13 cellular contexts compared by ENCODE assay signal in genomic region chr5:139301766-139302499, GRCh38. TPM values are rescaled to one million over a fixed set of nuclear protein-coding genes. Genes with fewer than 3 reads are reported as not detected.
DNase-seq lines count a peak whose midpoint lies in the region; ATAC-seq, FAIRE-seq and TF ChIP-seq lines count a peak whose summit lies in the region.
"Had no signal": no experiment of that assay in that cellular context is flagged by ENCODE, and none has a peak within 500 bp of the region (broad histone marks: within the 10 kb centered on the region; RNA-seq: fewer than 3 reads in every experiment).

No MANE protein-coding gene starts in this region.

- no peak for DNase-seq in activated T-cell treated with anti-CD3 and anti-CD28 coated beads, Interleukin-2, amount 50 U/mL, for 72 hours
- DNase-seq in activated T-cell treated with anti-CD3 and anti-CD28 coated beads, Interleukin-2, amount 50 U/mL, for 1 hour = no peak
- DNase-seq in glutamatergic neuron = no peak
- no peak for DNase-seq in RPMI8226
- no peak for DNase-seq in D721Med (ENCODE audit: insufficient read length, low spot score)
- DNase-seq in NCI-H526 (lab: John Stamatoyannopoulos, UW) = no peak
- DNase-seq: activated effector memory CD4-positive, alpha-beta T cell treated with anti-CD3 and anti-CD28 coated beads, Interleukin-2, amount 50 U/mL, for 16 hours; dermis blood vessel endothelial cell; PC-3; stimulated activated CD4-positive, alpha-beta T cell treated with anti-CD3 and anti-CD28 coated beads, Interleukin-12 subunit alpha, Interleukin-12 subunit beta, amount 100 ng/mL, for 4 hours had no signal

- ATAC-seq in activated T-cell treated with anti-CD3 and anti-CD28 coated beads, Interleukin-2, amount 50 U/mL, for 72 hours (replicated peaks in 1 of 2) = no peak
- ATAC-seq in stimulated activated memory B cell treated with anti-CD40 and anti-IgM and Interleukin-4, amounts not matched to agents 10 μg/mL and 1 μg/mL and 100 μg/mL, for 72 hours = no peak
- ATAC-seq: PC-3 had no signal

- H3K27ac Mint-ChIP-seq in activated T-cell treated with anti-CD3 and anti-CD28 coated beads, Interleukin-2, amount 50 U/mL, for 72 hours = peak overlapping the region; percentile 89
- peak overlapping the region; percentile 29 for H3K27ac Mint-ChIP-seq in glutamatergic neuron (ENCODE audit: unreplicated experiment)
- H3K27ac Mint-ChIP-seq in stimulated activated memory B cell treated with anti-CD40 and anti-IgM and Interleukin-4, amounts not matched to agents 10 μg/mL and 1 μg/mL and 100 μg/mL, for 72 hours = peak overlapping the region; percentile 40

- no peak for TF ChIP-seq CTCF in glutamatergic neuron (IDR thresholded peaks at IDR 0.05; ENCODE audit: partially characterized antibody, unreplicated experiment)
- no peak for TF ChIP-seq CTCF in D721Med (IDR thresholded peaks at IDR 0.05; ENCODE audit: insufficient read depth, missing control alignments)

- no peaks in the 10 kb centered on the region for H3K27me3 Mint-ChIP-seq in activated T-cell treated with anti-CD3 and anti-CD28 coated beads, Interleukin-2, amount 50 U/mL, for 72 hours (ENCODE audit: low read depth)
- H3K27me3 Mint-ChIP-seq in glutamatergic neuron (ENCODE audit: unreplicated experiment) = no peaks in the 10 kb centered on the region
- H3K27me3 Mint-ChIP-seq in stimulated activated memory B cell treated with anti-CD40 and anti-IgM and Interleukin-4, amounts not matched to agents 10 μg/mL and 1 μg/mL and 100 μg/mL, for 72 hours = no peaks in the 10 kb centered on the region

- H3K4me3 Mint-ChIP-seq in activated T-cell treated with anti-CD3 and anti-CD28 coated beads, Interleukin-2, amount 50 U/mL, for 72 hours = peak overlapping the region; percentile 58 to 72
- H3K4me3 Mint-ChIP-seq in glutamatergic neuron (ENCODE audit: unreplicated experiment) = no peak overlapping the region
- H3K4me3 Mint-ChIP-seq in stimulated activated memory B cell treated with anti-CD40 and anti-IgM and Interleukin-4, amounts not matched to agents 10 μg/mL and 1 μg/mL and 100 μg/mL, for 72 hours = peak overlapping the region; percentile 39

- FAIRE-seq in TTC549 (lab: Jason Lieb, UNC) = peak; percentile 5
- no peak for FAIRE-seq in D721Med (lab: Jason Lieb, UNC)
- FAIRE-seq: frontal cortex had no signal

- H3K4me1 Mint-ChIP-seq in activated T-cell treated with anti-CD3 and anti-CD28 coated beads, Interleukin-2, amount 50 U/mL, for 72 hours (ENCODE audit: low read depth) = peaks cover 98% of the 10 kb centered on the region
- H3K4me1 Mint-ChIP-seq in glutamatergic neuron (ENCODE audit: low read depth, unreplicated experiment) = peaks cover 45% of the 10 kb centered on the region
- H3K4me1 Mint-ChIP-seq in stimulated activated memory B cell treated with anti-CD40 and anti-IgM and Interleukin-4, amounts not matched to agents 10 μg/mL and 1 μg/mL and 100 μg/mL, for 72 hours = peaks cover 94% of the 10 kb centered on the region

- H3K9me3 Mint-ChIP-seq in activated T-cell treated with anti-CD3 and anti-CD28 coated beads, Interleukin-2, amount 50 U/mL, for 72 hours = no peaks in the 10 kb centered on the region
- H3K9me3 Mint-ChIP-seq in glutamatergic neuron (ENCODE audit: unreplicated experiment) = peaks cover 3% of the 10 kb centered on the region
- H3K9me3 Mint-ChIP-seq in stimulated activated memory B cell treated with anti-CD40 and anti-IgM and Interleukin-4, amounts not matched to agents 10 μg/mL and 1 μg/mL and 100 μg/mL, for 72 hours = no peaks in the 10 kb centered on the region

- peaks cover 2 to 6% of the 10 kb centered on the region in 2 donors for H3K36me3 Mint-ChIP-seq in activated T-cell treated with anti-CD3 and anti-CD28 coated beads, Interleukin-2, amount 50 U/mL, for 72 hours (ENCODE audit: insufficient read depth in 2 of 2)
- H3K36me3 Mint-ChIP-seq in glutamatergic neuron (ENCODE audit: unreplicated experiment) = no peaks in the 10 kb centered on the region
- peaks cover 23% of the 10 kb centered on the region for H3K36me3 Mint-ChIP-seq in stimulated activated memory B cell treated with anti-CD40 and anti-IgM and Interleukin-4, amounts not matched to agents 10 μg/mL and 1 μg/mL and 100 μg/mL, for 72 hours

RNA-seq across cellular contexts. Expression of gene MATR3, which starts 8.4 kb away (rescaled TPM):
- total RNA-seq in activated T-cell treated with anti-CD3 and anti-CD28 coated beads, Interleukin-2, amount 50 U/mL, for 72 hours = 100 to 1,000 TPM; 124 to 164 TPM
- total RNA-seq in glutamatergic neuron (ENCODE audit: unreplicated experiment) = 372 TPM

RNA-seq across cellular contexts. Expression of gene PAIP2, which starts 39.7 kb away (rescaled TPM):
- 100 to 1,000 TPM; 141 to 144 TPM for total RNA-seq in activated T-cell treated with anti-CD3 and anti-CD28 coated beads, Interleukin-2, amount 50 U/mL, for 72 hours
- 128 TPM for total RNA-seq in glutamatergic neuron (ENCODE audit: unreplicated experiment)

Comparison
In these comparisons a context has a peak if more than half of its experiments do, and no peak if none do; other contexts are left out.
1. H3K27ac Mint-ChIP-seq: peak in every context shown above with its lines; median percentile 89 in activated T-cell treated with anti-CD3 and anti-CD28 coated beads, Interleukin-2, amount 50 U/mL, for 72 hours; 40 in stimulated activated memory B cell treated with anti-CD40 and anti-IgM and Interleukin-4, amounts not matched to agents 10 μg/mL and 1 μg/mL and 100 μg/mL, for 72 hours; 29 in glutamatergic neuron.